Comparison of ENCODE assay signal across 3 cellular contexts in the genomic region with DNA sequence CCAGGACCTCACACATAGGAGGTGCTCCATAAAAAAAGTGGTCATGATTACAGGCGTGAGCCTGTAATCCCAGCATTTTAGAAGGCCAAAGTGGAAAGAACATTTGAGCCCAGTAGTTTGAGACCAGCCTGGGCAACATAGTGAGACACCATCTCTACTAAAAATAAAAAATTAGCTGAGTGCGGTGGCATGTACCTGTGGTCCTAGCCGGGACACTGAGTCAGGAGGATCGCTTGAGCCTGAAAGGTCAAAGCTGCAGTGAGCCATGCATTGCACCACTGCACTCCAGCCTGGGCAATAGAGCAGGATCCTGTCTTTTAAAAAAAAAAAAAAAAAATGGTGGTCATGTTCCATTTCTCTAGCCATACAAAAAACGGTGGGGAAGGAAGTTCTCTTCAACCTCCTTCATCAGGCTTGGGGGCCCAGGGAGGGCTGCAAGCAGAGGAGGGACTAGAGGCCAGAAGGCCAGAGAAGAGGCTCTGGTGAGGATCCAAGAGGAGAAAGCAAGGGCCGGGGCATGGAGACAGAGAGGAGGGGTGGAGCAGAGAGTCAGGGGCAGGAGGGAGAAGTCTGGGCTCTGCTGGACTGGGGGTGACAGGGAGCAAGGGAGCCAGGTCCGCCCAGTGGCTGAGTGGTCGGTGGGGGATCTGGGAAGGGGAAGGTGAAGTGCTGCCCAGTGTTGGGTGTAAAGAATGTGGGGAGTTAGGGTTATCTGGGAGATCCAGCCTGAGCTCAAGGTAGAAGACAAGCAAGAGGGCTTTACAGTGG.
TF ChIP-seq lines count a peak whose summit lies in the region.

No MANE protein-coding gene starts in this region.

TF ChIP-seq in SK-N-SH, 30 proteins besides CTCF, POLR2A, EP300 and RAD21:
- TF ChIP-seq JUND (IDR thresholded peaks at IDR 0.05) (no peak), GATA2 (CRISPR knock-in tag; IDR thresholded peaks at IDR 0.05) (no peak), RFX5 (IDR thresholded peaks at IDR 0.05; ENCODE audit: low read length) (no peak), MXI1 (IDR thresholded peaks at IDR 0.05; ENCODE audit: low read depth, low read length) (no peak), EZH2phosphoT487 (IDR thresholded peaks at IDR 0.05; ENCODE audit: borderline replicate concordance, low read depth) (no peak), NFIC (IDR thresholded peaks at IDR 0.05; ENCODE audit: borderline replicate concordance) (no peak)
- TF ChIP-seq, protein P1, sequence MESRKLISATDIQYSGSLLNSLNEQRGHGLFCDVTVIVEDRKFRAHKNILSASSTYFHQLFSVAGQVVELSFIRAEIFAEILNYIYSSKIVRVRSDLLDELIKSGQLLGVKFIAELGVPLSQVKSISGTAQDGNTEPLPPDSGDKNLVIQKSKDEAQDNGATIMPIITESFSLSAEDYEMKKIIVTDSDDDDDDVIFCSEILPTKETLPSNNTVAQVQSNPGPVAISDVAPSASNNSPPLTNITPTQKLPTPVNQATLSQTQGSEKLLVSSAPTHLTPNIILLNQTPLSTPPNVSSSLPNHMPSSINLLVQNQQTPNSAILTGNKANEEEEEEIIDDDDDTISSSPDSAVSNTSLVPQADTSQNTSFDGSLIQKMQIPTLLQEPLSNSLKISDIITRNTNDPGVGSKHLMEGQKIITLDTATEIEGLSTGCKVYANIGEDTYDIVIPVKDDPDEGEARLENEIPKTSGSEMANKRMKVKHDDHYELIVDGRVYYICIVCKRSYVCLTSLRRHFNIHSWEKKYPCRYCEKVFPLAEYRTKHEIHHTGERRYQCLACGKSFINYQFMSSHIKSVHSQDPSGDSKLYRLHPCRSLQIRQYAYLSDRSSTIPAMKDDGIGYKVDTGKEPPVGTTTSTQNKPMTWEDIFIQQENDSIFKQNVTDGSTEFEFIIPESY (IDR thresholded peaks at IDR 0.05; ENCODE audit: borderline replicate concordance, low read depth) = no peak
- TF ChIP-seq, protein P2, sequence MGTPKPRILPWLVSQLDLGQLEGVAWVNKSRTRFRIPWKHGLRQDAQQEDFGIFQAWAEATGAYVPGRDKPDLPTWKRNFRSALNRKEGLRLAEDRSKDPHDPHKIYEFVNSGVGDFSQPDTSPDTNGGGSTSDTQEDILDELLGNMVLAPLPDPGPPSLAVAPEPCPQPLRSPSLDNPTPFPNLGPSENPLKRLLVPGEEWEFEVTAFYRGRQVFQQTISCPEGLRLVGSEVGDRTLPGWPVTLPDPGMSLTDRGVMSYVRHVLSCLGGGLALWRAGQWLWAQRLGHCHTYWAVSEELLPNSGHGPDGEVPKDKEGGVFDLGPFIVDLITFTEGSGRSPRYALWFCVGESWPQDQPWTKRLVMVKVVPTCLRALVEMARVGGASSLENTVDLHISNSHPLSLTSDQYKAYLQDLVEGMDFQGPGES (IDR thresholded peaks at IDR 0.05; ENCODE audit: low read depth, low read length) = no peak

TF ChIP-seq in SK-N-SH treated with all-trans-retinoic acid at 6 μM for 48 hours, 23 proteins besides CTCF, POLR2A, EP300 and RAD21:
- TF ChIP-seq, protein P3, sequence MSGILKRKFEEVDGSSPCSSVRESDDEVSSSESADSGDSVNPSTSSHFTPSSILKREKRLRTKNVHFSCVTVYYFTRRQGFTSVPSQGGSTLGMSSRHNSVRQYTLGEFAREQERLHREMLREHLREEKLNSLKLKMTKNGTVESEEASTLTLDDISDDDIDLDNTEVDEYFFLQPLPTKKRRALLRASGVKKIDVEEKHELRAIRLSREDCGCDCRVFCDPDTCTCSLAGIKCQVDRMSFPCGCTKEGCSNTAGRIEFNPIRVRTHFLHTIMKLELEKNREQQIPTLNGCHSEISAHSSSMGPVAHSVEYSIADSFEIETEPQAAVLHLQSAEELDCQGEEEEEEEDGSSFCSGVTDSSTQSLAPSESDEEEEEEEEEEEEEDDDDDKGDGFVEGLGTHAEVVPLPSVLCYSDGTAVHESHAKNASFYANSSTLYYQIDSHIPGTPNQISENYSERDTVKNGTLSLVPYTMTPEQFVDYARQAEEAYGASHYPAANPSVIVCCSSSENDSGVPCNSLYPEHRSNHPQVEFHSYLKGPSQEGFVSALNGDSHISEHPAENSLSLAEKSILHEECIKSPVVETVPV (CRISPR knock-in tag; IDR thresholded peaks at IDR 0.05) = no peak
- TF ChIP-seq, protein P4, sequence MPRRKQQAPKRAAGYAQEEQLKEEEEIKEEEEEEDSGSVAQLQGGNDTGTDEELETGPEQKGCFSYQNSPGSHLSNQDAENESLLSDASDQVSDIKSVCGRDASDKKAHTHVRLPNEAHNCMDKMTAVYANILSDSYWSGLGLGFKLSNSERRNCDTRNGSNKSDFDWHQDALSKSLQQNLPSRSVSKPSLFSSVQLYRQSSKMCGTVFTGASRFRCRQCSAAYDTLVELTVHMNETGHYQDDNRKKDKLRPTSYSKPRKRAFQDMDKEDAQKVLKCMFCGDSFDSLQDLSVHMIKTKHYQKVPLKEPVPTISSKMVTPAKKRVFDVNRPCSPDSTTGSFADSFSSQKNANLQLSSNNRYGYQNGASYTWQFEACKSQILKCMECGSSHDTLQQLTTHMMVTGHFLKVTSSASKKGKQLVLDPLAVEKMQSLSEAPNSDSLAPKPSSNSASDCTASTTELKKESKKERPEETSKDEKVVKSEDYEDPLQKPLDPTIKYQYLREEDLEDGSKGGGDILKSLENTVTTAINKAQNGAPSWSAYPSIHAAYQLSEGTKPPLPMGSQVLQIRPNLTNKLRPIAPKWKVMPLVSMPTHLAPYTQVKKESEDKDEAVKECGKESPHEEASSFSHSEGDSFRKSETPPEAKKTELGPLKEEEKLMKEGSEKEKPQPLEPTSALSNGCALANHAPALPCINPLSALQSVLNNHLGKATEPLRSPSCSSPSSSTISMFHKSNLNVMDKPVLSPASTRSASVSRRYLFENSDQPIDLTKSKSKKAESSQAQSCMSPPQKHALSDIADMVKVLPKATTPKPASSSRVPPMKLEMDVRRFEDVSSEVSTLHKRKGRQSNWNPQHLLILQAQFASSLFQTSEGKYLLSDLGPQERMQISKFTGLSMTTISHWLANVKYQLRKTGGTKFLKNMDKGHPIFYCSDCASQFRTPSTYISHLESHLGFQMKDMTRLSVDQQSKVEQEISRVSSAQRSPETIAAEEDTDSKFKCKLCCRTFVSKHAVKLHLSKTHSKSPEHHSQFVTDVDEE (CRISPR knock-in tag; IDR thresholded peaks at IDR 0.05) = no peak
- no peak for TF ChIP-seq ZNF565 (CRISPR knock-in tag; conservative IDR thresholded peaks at IDR 0.05; ENCODE audit: low read depth)
- no peak for TF ChIP-seq ZFP30 (CRISPR knock-in tag; IDR thresholded peaks at IDR 0.05)
- TF ChIP-seq ARNTL (CRISPR knock-in tag; IDR thresholded peaks at IDR 0.05; ENCODE audit: borderline replicate concordance, low read depth) = no peak
- no peak for TF ChIP-seq ZNF8 (CRISPR knock-in tag; IDR thresholded peaks at IDR 0.05)
- TF ChIP-seq GLIS3 (CRISPR knock-in tag; IDR thresholded peaks at IDR 0.05) = no peak
- TF ChIP-seq ZNF70 (CRISPR knock-in tag; IDR thresholded peaks at IDR 0.05) = no peak
- TF ChIP-seq, protein P5, sequence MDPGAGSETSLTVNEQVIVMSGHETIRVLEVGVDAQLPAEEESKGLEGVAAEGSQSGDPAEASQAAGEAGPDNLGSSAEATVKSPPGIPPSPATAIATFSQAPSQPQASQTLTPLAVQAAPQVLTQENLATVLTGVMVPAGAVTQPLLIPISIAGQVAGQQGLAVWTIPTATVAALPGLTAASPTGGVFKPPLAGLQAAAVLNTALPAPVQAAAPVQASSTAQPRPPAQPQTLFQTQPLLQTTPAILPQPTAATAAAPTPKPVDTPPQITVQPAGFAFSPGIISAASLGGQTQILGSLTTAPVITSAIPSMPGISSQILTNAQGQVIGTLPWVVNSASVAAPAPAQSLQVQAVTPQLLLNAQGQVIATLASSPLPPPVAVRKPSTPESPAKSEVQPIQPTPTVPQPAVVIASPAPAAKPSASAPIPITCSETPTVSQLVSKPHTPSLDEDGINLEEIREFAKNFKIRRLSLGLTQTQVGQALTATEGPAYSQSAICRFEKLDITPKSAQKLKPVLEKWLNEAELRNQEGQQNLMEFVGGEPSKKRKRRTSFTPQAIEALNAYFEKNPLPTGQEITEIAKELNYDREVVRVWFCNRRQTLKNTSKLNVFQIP (CRISPR knock-in tag; IDR thresholded peaks at IDR 0.05; ENCODE audit: borderline replicate concordance, low read depth) = no peak
- no peak for TF ChIP-seq TCF4 (CRISPR knock-in tag; IDR thresholded peaks at IDR 0.05; ENCODE audit: borderline replicate concordance)
- no peak for TF ChIP-seq PPARA (CRISPR knock-in tag; IDR thresholded peaks at IDR 0.05; ENCODE audit: borderline replicate concordance)
- no peak for TF ChIP-seq BACH2 (CRISPR knock-in tag; IDR thresholded peaks at IDR 0.05; ENCODE audit: borderline replicate concordance)
- no peak for TF ChIP-seq TOX (CRISPR knock-in tag; IDR thresholded peaks at IDR 0.05; ENCODE audit: borderline replicate concordance)
- TF ChIP-seq RARB (CRISPR knock-in tag; IDR thresholded peaks at IDR 0.05) = no peak

TF ChIP-seq in WTC11, 78 proteins besides CTCF, POLR2A, EP300 and RAD21:
- TF ChIP-seq NFYB (CRISPR knock-in tag; conservative IDR thresholded peaks at IDR 0.05; ENCODE audit: low read depth) (no peak), ZNF121 (CRISPR knock-in tag; IDR thresholded peaks at IDR 0.05) (peak; percentile 87)
